In genomic region chr1:41890841-41891311, GRCh38 we compare ENCODE assay signal across 8 cellular contexts. TPM values are rescaled to one million over a fixed set of nuclear protein-coding genes. Genes with fewer than 3 reads are reported as not detected.
A peak's percentile ranks its signal among the peaks of the same experiment; 100 is the strongest.
DNase-seq lines count a peak whose midpoint lies in the region; ATAC-seq lines count a peak whose summit lies in the region.

No MANE protein-coding gene starts in this region.

- ATAC-seq in stimulated activated memory B cell treated with anti-CD40 and anti-IgM and Interleukin-4, amounts not matched to agents 10 μg/mL and 1 μg/mL and 100 μg/mL, for 72 hours = no peak

- peak overlapping the region; percentile 96 for H3K27ac Mint-ChIP-seq in activated T-helper 2 cell treated with anti-CD3 and anti-CD28 coated beads, Interferon-gamma antibody, Interleukin-2, Interleukin-4, amounts not matched to agents 10 μg/mL and 5 μg/mL and 100 μg/mL, durations not matched to agents 14 hours and 24 hours and 36 hours
- peak overlapping the region; percentile 93 for H3K27ac Mint-ChIP-seq in stimulated activated memory B cell treated with anti-CD40 and anti-IgM and Interleukin-4, amounts not matched to agents 10 μg/mL and 1 μg/mL and 100 μg/mL, for 72 hours

- H3K36me3 Mint-ChIP-seq in activated T-helper 2 cell treated with anti-CD3 and anti-CD28 coated beads, Interferon-gamma antibody, Interleukin-2, Interleukin-4, amounts not matched to agents 10 μg/mL and 5 μg/mL and 100 μg/mL, durations not matched to agents 14 hours and 24 hours and 36 hours (ENCODE audit: low read depth) = no peaks in the 10 kb centered on the region
- H3K36me3 Mint-ChIP-seq in stimulated activated memory B cell treated with anti-CD40 and anti-IgM and Interleukin-4, amounts not matched to agents 10 μg/mL and 1 μg/mL and 100 μg/mL, for 72 hours = no peaks in the 10 kb centered on the region

- H3K9me3 Mint-ChIP-seq in activated T-helper 2 cell treated with anti-CD3 and anti-CD28 coated beads, Interferon-gamma antibody, Interleukin-2, Interleukin-4, amounts not matched to agents 10 μg/mL and 5 μg/mL and 100 μg/mL, durations not matched to agents 14 hours and 24 hours and 36 hours = no peaks in the 10 kb centered on the region
- H3K9me3 Mint-ChIP-seq in stimulated activated memory B cell treated with anti-CD40 and anti-IgM and Interleukin-4, amounts not matched to agents 10 μg/mL and 1 μg/mL and 100 μg/mL, for 72 hours = no peaks in the 10 kb centered on the region

- H3K4me3 Mint-ChIP-seq in activated T-helper 2 cell treated with anti-CD3 and anti-CD28 coated beads, Interferon-gamma antibody, Interleukin-2, Interleukin-4, amounts not matched to agents 10 μg/mL and 5 μg/mL and 100 μg/mL, durations not matched to agents 14 hours and 24 hours and 36 hours (ENCODE audit: low read depth) = peak overlapping the region; percentile 83
- H3K4me3 Mint-ChIP-seq in stimulated activated memory B cell treated with anti-CD40 and anti-IgM and Interleukin-4, amounts not matched to agents 10 μg/mL and 1 μg/mL and 100 μg/mL, for 72 hours = peak overlapping the region; percentile 84

- H3K27me3 Mint-ChIP-seq in activated T-helper 2 cell treated with anti-CD3 and anti-CD28 coated beads, Interferon-gamma antibody, Interleukin-2, Interleukin-4, amounts not matched to agents 10 μg/mL and 5 μg/mL and 100 μg/mL, durations not matched to agents 14 hours and 24 hours and 36 hours (ENCODE audit: low read depth) = peaks cover 4% of the 10 kb centered on the region
- peaks cover 5% of the 10 kb centered on the region for H3K27me3 Mint-ChIP-seq in stimulated activated memory B cell treated with anti-CD40 and anti-IgM and Interleukin-4, amounts not matched to agents 10 μg/mL and 1 μg/mL and 100 μg/mL, for 72 hours

- intact Hi-C loops in activated T-helper 2 cell treated with anti-CD3 and anti-CD28 coated beads, Interferon-gamma antibody, Interleukin-2, Interleukin-4, amounts not matched to agents 10 μg/mL and 5 μg/mL and 100 μg/mL, durations not matched to agents 14 hours and 24 hours and 36 hours (cut with micrococcal nuclease) = loop anchor here (2.0 to 10.0 kb wide), 3 partner anchors 28 to 316 kb away; partner anchors contain the start of gene HIVEP3

- peaks cover 36% of the 10 kb centered on the region for H3K4me1 Mint-ChIP-seq in activated T-helper 2 cell treated with anti-CD3 and anti-CD28 coated beads, Interferon-gamma antibody, Interleukin-2, Interleukin-4, amounts not matched to agents 10 μg/mL and 5 μg/mL and 100 μg/mL, durations not matched to agents 14 hours and 24 hours and 36 hours (ENCODE audit: low read depth)
- H3K4me1 Mint-ChIP-seq in stimulated activated memory B cell treated with anti-CD40 and anti-IgM and Interleukin-4, amounts not matched to agents 10 μg/mL and 1 μg/mL and 100 μg/mL, for 72 hours = peaks cover 7% of the 10 kb centered on the region

- peak; percentile 28 for DNase-seq in DMS153 treated with DMSO at 0.1 percent for 48 hours (lab: John Stamatoyannopoulos, UW; ENCODE audit: unreplicated experiment)
- DNase-seq in DMS153 (lab: John Stamatoyannopoulos, UW) = no peak
- DNase-seq in activated T-helper 2 cell treated with anti-CD3 and anti-CD28 coated beads, Interferon-gamma antibody, Interleukin-2, Interleukin-4, amounts not matched to agents 10 μg/mL and 5 μg/mL and 100 μg/mL, durations not matched to agents 14 hours and 24 hours and 36 hours (ENCODE audit: low spot score) = no peak
- DNase-seq in hepatic stellate cell (ENCODE audit: low spot score) = peak; percentile 50
- DNase-seq in HPDE6-E6E7 (ENCODE audit: extremely low spot score) = no peak
- DNase-seq in CD1c-positive myeloid dendritic cell (ENCODE audit: extremely low spot score) = no peak
- no peak for DNase-seq in activated CD4-positive, alpha-beta T cell treated with anti-CD3 and anti-CD28 coated beads, Interleukin-2, amount 50 U/mL, for 48 hours

RNA-seq across cellular contexts. Expression of gene HIVEP3, which starts 27.8 kb away (rescaled TPM):
- total RNA-seq in activated T-helper 2 cell treated with anti-CD3 and anti-CD28 coated beads, Interferon-gamma antibody, Interleukin-2, Interleukin-4, amounts not matched to agents 10 μg/mL and 5 μg/mL and 100 μg/mL, durations not matched to agents 14 hours and 24 hours and 36 hours = 33.7 and 34.2 TPM in 2 replicates

Comparison
In these comparisons a context has a peak if more than half of its experiments do, and no peak if none do; other contexts are left out.
1. DNase-seq: peak in DMS153 treated with DMSO at 0.1 percent for 48 hours (single experiment) and hepatic stellate cell (single experiment); none in DMS153 (single experiment), activated T-helper 2 cell treated with anti-CD3 and anti-CD28 coated beads, Interferon-gamma antibody, Interleukin-2, Interleukin-4, amounts not matched to agents 10 μg/mL and 5 μg/mL and 100 μg/mL, durations not matched to agents 14 hours and 24 hours and 36 hours (single experiment), HPDE6-E6E7 (single experiment), CD1c-positive myeloid dendritic cell (single experiment) and activated CD4-positive, alpha-beta T cell treated with anti-CD3 and anti-CD28 coated beads, Interleukin-2, amount 50 U/mL, for 48 hours (0 of 2).